20 cellular contexts compared by ENCODE assay signal in genomic region chrX:39704590-39704989, GRCh38.
"Had no signal": no experiment of that assay in that cellular context is flagged by ENCODE, and none has a peak within 500 bp of the region (broad histone marks: within the 10 kb centered on the region; RNA-seq: fewer than 3 reads in every experiment).

No MANE protein-coding gene starts in this region.

- H3K27ac ChIP-seq: adrenal gland, body of pancreas, esophagus muscularis mucosa, foreskin keratinocyte, gastrocnemius medialis, WERI-Rb-1 had no signal

- H3K27me3 ChIP-seq: body of pancreas, esophagus muscularis mucosa, foreskin keratinocyte, gastrocnemius medialis had no signal

- H3K4me1 ChIP-seq: adrenal gland, body of pancreas, esophagus muscularis mucosa, foreskin keratinocyte, gastrocnemius medialis had no signal

- DNase-seq: activated B cell treated with CpG ODN at 0.5 μM for 24 hours; activated CD4-positive, alpha-beta T cell treated with anti-CD3 and anti-CD28 coated beads, Interleukin-2, amount 50 U/mL, for 1 hour; activated effector memory CD4-positive, alpha-beta T cell treated with anti-CD3 and anti-CD28 coated beads, Interleukin-2, amount 50 U/mL, for 16 hours; activated naive CD4-positive, alpha-beta T cell treated with anti-CD3 and anti-CD28 coated beads for 36 hours; activated naive CD8-positive, alpha-beta T cell treated with anti-CD3 and anti-CD28 coated beads for 36 hours; activated naive CD8-positive, alpha-beta T cell treated with anti-CD3 and anti-CD28 coated beads, Interleukin-2, amount 50 U/mL, for 24 hours; activated T-cell treated with anti-CD3 and anti-CD28 coated beads, Interleukin-2, amount 50 U/mL, for 4 hours; cortex of kidney; effector CD4-positive, alpha-beta T cell; effector memory CD8-positive, alpha-beta T cell; T-helper 1 cell; T-helper 17 cell had no signal

- FAIRE-seq: colon had no signal

- H3K4me3 ChIP-seq: adrenal gland, body of pancreas, esophagus muscularis mucosa, gastrocnemius medialis had no signal

- H3K36me3 ChIP-seq: adrenal gland, esophagus muscularis mucosa, gastrocnemius medialis, WERI-Rb-1 had no signal

- ATAC-seq: activated CD4-positive, CD25-positive, alpha-beta regulatory T cell treated with anti-CD3 and anti-CD28 coated beads, Interleukin-2, amount 50 U/mL, for 24 hours; activated naive CD8-positive, alpha-beta T cell treated with anti-CD3 and anti-CD28 coated beads, Interleukin-2, amount 50 U/mL, for 24 hours; effector memory CD8-positive, alpha-beta T cell; T-helper 17 cell had no signal

- H3K9me3 ChIP-seq: adrenal gland, body of pancreas, esophagus muscularis mucosa, gastrocnemius medialis had no signal
